1 cellular context compared by ENCODE assay signal in the genomic region with DNA sequence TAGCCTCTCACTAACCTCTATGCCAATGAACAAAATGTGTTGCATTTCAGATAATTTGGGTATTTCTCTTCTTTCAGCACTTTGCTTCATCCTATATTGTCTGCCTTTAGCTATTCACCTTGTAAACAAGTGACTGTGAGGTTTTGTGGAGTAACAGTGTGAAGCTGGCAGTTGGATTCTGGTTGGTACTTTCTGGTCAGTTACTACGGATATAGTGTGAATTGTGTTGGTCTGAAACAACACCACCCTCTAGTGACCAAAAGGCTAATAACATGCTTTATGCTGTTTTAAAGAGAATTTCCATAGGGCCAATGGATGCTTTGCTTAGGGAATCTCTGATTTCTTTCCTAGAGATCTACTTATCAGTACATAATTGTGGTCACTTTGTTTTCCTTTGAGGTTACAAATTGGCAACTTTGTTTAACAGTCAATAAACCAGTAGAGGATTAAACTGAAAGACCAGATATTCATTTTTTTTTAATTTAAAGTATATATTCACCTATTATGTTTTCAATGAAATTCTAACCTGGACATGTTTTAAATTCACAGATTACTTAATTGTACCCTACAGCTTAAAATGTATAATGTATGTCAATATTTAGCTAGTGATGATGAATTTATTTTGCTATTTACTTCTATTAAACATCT.
TF ChIP-seq lines count a peak whose summit lies in the region.

No MANE protein-coding gene starts in this region.

TF ChIP-seq in HCT116, 20 proteins besides CTCF, POLR2A, EP300 and RAD21 (continued from another document):
- TF ChIP-seq, protein P1, sequence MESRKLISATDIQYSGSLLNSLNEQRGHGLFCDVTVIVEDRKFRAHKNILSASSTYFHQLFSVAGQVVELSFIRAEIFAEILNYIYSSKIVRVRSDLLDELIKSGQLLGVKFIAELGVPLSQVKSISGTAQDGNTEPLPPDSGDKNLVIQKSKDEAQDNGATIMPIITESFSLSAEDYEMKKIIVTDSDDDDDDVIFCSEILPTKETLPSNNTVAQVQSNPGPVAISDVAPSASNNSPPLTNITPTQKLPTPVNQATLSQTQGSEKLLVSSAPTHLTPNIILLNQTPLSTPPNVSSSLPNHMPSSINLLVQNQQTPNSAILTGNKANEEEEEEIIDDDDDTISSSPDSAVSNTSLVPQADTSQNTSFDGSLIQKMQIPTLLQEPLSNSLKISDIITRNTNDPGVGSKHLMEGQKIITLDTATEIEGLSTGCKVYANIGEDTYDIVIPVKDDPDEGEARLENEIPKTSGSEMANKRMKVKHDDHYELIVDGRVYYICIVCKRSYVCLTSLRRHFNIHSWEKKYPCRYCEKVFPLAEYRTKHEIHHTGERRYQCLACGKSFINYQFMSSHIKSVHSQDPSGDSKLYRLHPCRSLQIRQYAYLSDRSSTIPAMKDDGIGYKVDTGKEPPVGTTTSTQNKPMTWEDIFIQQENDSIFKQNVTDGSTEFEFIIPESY (IDR thresholded peaks at IDR 0.05; ENCODE audit: extremely low read depth, insufficient replicate concordance, low read length) = no peak
- TF ChIP-seq FOSL1 (IDR thresholded peaks at IDR 0.05; ENCODE audit: low read depth) (no peak), ZFX (IDR thresholded peaks at IDR 0.05) (no peak), EZH2 (IDR thresholded peaks at IDR 0.05) (no peak)
- TF ChIP-seq, protein P2, sequence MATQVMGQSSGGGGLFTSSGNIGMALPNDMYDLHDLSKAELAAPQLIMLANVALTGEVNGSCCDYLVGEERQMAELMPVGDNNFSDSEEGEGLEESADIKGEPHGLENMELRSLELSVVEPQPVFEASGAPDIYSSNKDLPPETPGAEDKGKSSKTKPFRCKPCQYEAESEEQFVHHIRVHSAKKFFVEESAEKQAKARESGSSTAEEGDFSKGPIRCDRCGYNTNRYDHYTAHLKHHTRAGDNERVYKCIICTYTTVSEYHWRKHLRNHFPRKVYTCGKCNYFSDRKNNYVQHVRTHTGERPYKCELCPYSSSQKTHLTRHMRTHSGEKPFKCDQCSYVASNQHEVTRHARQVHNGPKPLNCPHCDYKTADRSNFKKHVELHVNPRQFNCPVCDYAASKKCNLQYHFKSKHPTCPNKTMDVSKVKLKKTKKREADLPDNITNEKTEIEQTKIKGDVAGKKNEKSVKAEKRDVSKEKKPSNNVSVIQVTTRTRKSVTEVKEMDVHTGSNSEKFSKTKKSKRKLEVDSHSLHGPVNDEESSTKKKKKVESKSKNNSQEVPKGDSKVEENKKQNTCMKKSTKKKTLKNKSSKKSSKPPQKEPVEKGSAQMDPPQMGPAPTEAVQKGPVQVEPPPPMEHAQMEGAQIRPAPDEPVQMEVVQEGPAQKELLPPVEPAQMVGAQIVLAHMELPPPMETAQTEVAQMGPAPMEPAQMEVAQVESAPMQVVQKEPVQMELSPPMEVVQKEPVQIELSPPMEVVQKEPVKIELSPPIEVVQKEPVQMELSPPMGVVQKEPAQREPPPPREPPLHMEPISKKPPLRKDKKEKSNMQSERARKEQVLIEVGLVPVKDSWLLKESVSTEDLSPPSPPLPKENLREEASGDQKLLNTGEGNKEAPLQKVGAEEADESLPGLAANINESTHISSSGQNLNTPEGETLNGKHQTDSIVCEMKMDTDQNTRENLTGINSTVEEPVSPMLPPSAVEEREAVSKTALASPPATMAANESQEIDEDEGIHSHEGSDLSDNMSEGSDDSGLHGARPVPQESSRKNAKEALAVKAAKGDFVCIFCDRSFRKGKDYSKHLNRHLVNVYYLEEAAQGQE (IDR thresholded peaks at IDR 0.05; ENCODE audit: low read depth) = no peak
